In genomic region chr10:44975487-44976331, GRCh38 we compare ENCODE assay signal across 1 cellular context.
TF ChIP-seq lines count a peak whose summit lies in the region.

No MANE protein-coding gene starts in this region.

TF ChIP-seq in HepG2, 621 proteins besides CTCF, POLR2A, EP300 and RAD21 (continued from another document and continues in another):
- TF ChIP-seq DMTF1 (CRISPR knock-in tag; IDR thresholded peaks at IDR 0.05) (no peak), ZNF792 (CRISPR knock-in tag; IDR thresholded peaks at IDR 0.05) (0 out of 2 replicates have a peak, but pooled peaks have one; percentile 35), ESRRA (CRISPR knock-in tag; IDR thresholded peaks at IDR 0.05; ENCODE audit: low read depth) (peak; percentile 24; the same call in 1 of the 2 replicates), ZBTB40 (IDR thresholded peaks at IDR 0.05) (no peak), ZBTB40 (CRISPR knock-in tag; IDR thresholded peaks at IDR 0.05) (no peak), MAFF (IDR thresholded peaks at IDR 0.05; ENCODE audit: low read depth, low read length) (no peak), RARA (CRISPR knock-in tag; IDR thresholded peaks at IDR 0.05) (peak; percentile 61; the same call in 1 of the 2 replicates), SNAPC4 (CRISPR knock-in tag; IDR thresholded peaks at IDR 0.05) (0 out of 2 replicates have a peak, but pooled peaks have one; percentile 2), DBP (CRISPR knock-in tag; IDR thresholded peaks at IDR 0.05; ENCODE audit: not compliant biosample characterization) (peak; percentile 39), ZKSCAN8 (CRISPR knock-in tag; IDR thresholded peaks at IDR 0.05; ENCODE audit: borderline replicate concordance) (no peak; the same call in 1 of the 2 replicates), NR2F1 (CRISPR knock-in tag; IDR thresholded peaks at IDR 0.05) (peak in 1 of 2 experiments; percentile 44; a peak in 2 of 4 replicates), THAP9 (CRISPR knock-in tag; IDR thresholded peaks at IDR 0.05; ENCODE audit: borderline replicate concordance) (no peak; the same call in 1 of the 2 replicates), ARID3A (IDR thresholded peaks at IDR 0.05; ENCODE audit: low read depth, low read length) (no peak), MLLT10 (CRISPR knock-in tag; IDR thresholded peaks at IDR 0.05) (no peak), ZBTB3 (CRISPR knock-in tag; IDR thresholded peaks at IDR 0.05; ENCODE audit: borderline replicate concordance, low read depth) (peak; percentile 15; the same call in 1 of the 2 replicates), HDAC1 (CRISPR knock-in tag; IDR thresholded peaks at IDR 0.05) (0 out of 2 replicates have a peak, but pooled peaks have one; percentile 12), SRF (IDR thresholded peaks at IDR 0.05; ENCODE audit: low read depth, low read length) (no peak), ZNF562 (CRISPR knock-in tag; IDR thresholded peaks at IDR 0.05; ENCODE audit: borderline replicate concordance) (no peak), TEAD2 (CRISPR knock-in tag; IDR thresholded peaks at IDR 0.05) (no peak), ZNF580 (CRISPR knock-in tag; IDR thresholded peaks at IDR 0.05; ENCODE audit: borderline replicate concordance, low read depth) (no peak), ZBTB14 (CRISPR knock-in tag; IDR thresholded peaks at IDR 0.05) (no peak), ZNF160 (CRISPR knock-in tag; IDR thresholded peaks at IDR 0.05) (no peak), CBX5 (CRISPR knock-in tag; IDR thresholded peaks at IDR 0.05; ENCODE audit: borderline replicate concordance) (0 out of 2 replicates have a peak, but pooled peaks have one; percentile 69), FOXK1 (CRISPR knock-in tag; IDR thresholded peaks at IDR 0.05; ENCODE audit: borderline replicate concordance, low read depth) (peak; percentile 55; the same call in 1 of the 2 replicates), MED13 (CRISPR knock-in tag; IDR thresholded peaks at IDR 0.05) (no peak), ZNF619 (CRISPR knock-in tag; IDR thresholded peaks at IDR 0.05) (no peak), IRF9 (CRISPR knock-in tag; IDR thresholded peaks at IDR 0.05; ENCODE audit: borderline replicate concordance) (0 out of 2 replicates have a peak, but pooled peaks have one; percentile 50), ZNF34 (CRISPR knock-in tag; IDR thresholded peaks at IDR 0.05; ENCODE audit: borderline replicate concordance) (no peak; the same call in 1 of the 2 replicates)
